31 cellular contexts compared by ENCODE assay signal in genomic region chr1:169886931-169887330, GRCh38.
"Had no signal": no experiment of that assay in that cellular context is flagged by ENCODE, and none has a peak within 500 bp of the region (broad histone marks: within the 10 kb centered on the region; RNA-seq: fewer than 3 reads in every experiment).

No MANE protein-coding gene starts in this region.

- H3K9me3 ChIP-seq: adrenal gland, esophagus muscularis mucosa, gastrocnemius medialis, heart right ventricle had no signal

- H3K27ac ChIP-seq: adrenal gland, brain microvascular endothelial cell, esophagus muscularis mucosa, foreskin keratinocyte, gastrocnemius medialis, heart right ventricle, WERI-Rb-1 had no signal

- H3K4me3 ChIP-seq: adrenal gland, esophagus muscularis mucosa, gastrocnemius medialis, heart right ventricle had no signal

- ATAC-seq: activated CD4-positive, CD25-positive, alpha-beta regulatory T cell treated with anti-CD3 and anti-CD28 coated beads, Interleukin-2, amount 50 U/mL, for 24 hours; activated CD8-positive, alpha-beta memory T cell treated with anti-CD3 and anti-CD28 coated beads, Interleukin-2, amount 10 ng/mL, durations not matched to agents 7 days and 5 days; activated CD8-positive, alpha-beta T cell treated with anti-CD3 and anti-CD28 coated beads, Interleukin-2, amount 10 ng/mL, durations not matched to agents 7 days and 5 days; activated naive CD8-positive, alpha-beta T cell treated with anti-CD3 and anti-CD28 coated beads, Interleukin-2, amount 50 U/mL, for 24 hours; effector memory CD8-positive, alpha-beta T cell; foreskin keratinocyte; gastrocnemius medialis; heart right ventricle had no signal

- H3K4me3 Mint-ChIP-seq: activated B cell treated with CpG ODN at 0.5 μM for 24 hours; activated CD4-positive, alpha-beta memory T cell treated with anti-CD3 and anti-CD28 coated beads for 36 hours; activated CD8-positive, alpha-beta memory T cell treated with anti-CD3 and anti-CD28 coated beads, Interleukin-2, amount 10 ng/mL, durations not matched to agents 7 days and 5 days; activated CD8-positive, alpha-beta T cell treated with anti-CD3 and anti-CD28 coated beads, Interleukin-2, amount 10 ng/mL, durations not matched to agents 7 days and 5 days; activated naive CD4-positive, alpha-beta T cell treated with anti-CD3 and anti-CD28 coated beads for 36 hours; activated naive CD4-positive, alpha-beta T cell treated with anti-CD3 and anti-CD28 coated beads, Interleukin-2, amount 50 U/mL, for 24 hours; activated naive CD8-positive, alpha-beta T cell treated with anti-CD3 and anti-CD28 coated beads for 36 hours; activated naive CD8-positive, alpha-beta T cell treated with anti-CD3 and anti-CD28 coated beads, Interleukin-2, amount 50 U/mL, for 24 hours; activated T-helper 1 cell treated with anti-CD3 and anti-CD28 coated beads, Interleukin-12 subunit alpha, Interleukin-12 subunit beta, Interleukin-2, Interleukin-4 antibody, amounts not matched to agents 30 ng/mL and 10 ng/mL and 1 ng/mL, durations not matched to agents 14 hours and 24 hours and 36 hours; effector memory CD8-positive, alpha-beta T cell had no signal

- H3K27me3 Mint-ChIP-seq: activated B cell treated with CpG ODN at 0.5 μM for 24 hours; activated CD4-positive, alpha-beta memory T cell treated with anti-CD3 and anti-CD28 coated beads for 36 hours; activated CD8-positive, alpha-beta memory T cell treated with anti-CD3 and anti-CD28 coated beads, Interleukin-2, amount 10 ng/mL, durations not matched to agents 7 days and 5 days; activated naive CD4-positive, alpha-beta T cell treated with anti-CD3 and anti-CD28 coated beads, Interleukin-2, amount 50 U/mL, for 24 hours; activated naive CD8-positive, alpha-beta T cell treated with anti-CD3 and anti-CD28 coated beads for 36 hours; activated naive CD8-positive, alpha-beta T cell treated with anti-CD3 and anti-CD28 coated beads, Interleukin-2, amount 50 U/mL, for 24 hours; effector memory CD8-positive, alpha-beta T cell had no signal

- H3K36me3 ChIP-seq: WERI-Rb-1 had no signal

- H3K27ac Mint-ChIP-seq: activated B cell treated with CpG ODN at 0.5 μM for 24 hours; activated CD4-positive, alpha-beta memory T cell treated with anti-CD3 and anti-CD28 coated beads for 36 hours; activated CD8-positive, alpha-beta memory T cell treated with anti-CD3 and anti-CD28 coated beads, Interleukin-2, amount 10 ng/mL, durations not matched to agents 7 days and 5 days; activated CD8-positive, alpha-beta T cell treated with anti-CD3 and anti-CD28 coated beads, Interleukin-2, amount 10 ng/mL, durations not matched to agents 7 days and 5 days; activated naive CD4-positive, alpha-beta T cell treated with anti-CD3 and anti-CD28 coated beads for 36 hours; activated naive CD4-positive, alpha-beta T cell treated with anti-CD3 and anti-CD28 coated beads, Interleukin-2, amount 50 U/mL, for 24 hours; activated naive CD8-positive, alpha-beta T cell treated with anti-CD3 and anti-CD28 coated beads for 36 hours; activated naive CD8-positive, alpha-beta T cell treated with anti-CD3 and anti-CD28 coated beads, Interleukin-2, amount 50 U/mL, for 24 hours; activated T-helper 1 cell treated with anti-CD3 and anti-CD28 coated beads, Interleukin-12 subunit alpha, Interleukin-12 subunit beta, Interleukin-2, Interleukin-4 antibody, amounts not matched to agents 30 ng/mL and 10 ng/mL and 1 ng/mL, durations not matched to agents 14 hours and 24 hours and 36 hours; activated T-helper 2 cell treated with anti-CD3 and anti-CD28 coated beads, Interferon-gamma antibody, Interleukin-2, Interleukin-4, amounts not matched to agents 10 μg/mL and 5 μg/mL and 100 μg/mL, durations not matched to agents 14 hours and 24 hours and 36 hours; effector memory CD8-positive, alpha-beta T cell had no signal

- DNase-seq: activated B cell treated with CpG ODN at 0.5 μM for 24 hours; activated CD4-positive, alpha-beta memory T cell treated with anti-CD3 and anti-CD28 coated beads for 36 hours; activated CD4-positive, alpha-beta T cell treated with anti-CD3 and anti-CD28 coated beads for 48 hours; activated CD8-positive, alpha-beta memory T cell treated with anti-CD3 and anti-CD28 coated beads, Interleukin-2, amount 10 ng/mL, durations not matched to agents 7 days and 5 days; activated CD8-positive, alpha-beta memory T cell treated with anti-CD3 and anti-CD28 coated beads, Interleukin-2, amount 50 U/mL, for 4 hours; activated CD8-positive, alpha-beta T cell treated with anti-CD3 and anti-CD28 coated beads, Interleukin-2, amount 10 ng/mL, durations not matched to agents 7 days and 5 days; activated effector memory CD4-positive, alpha-beta T cell treated with anti-CD3 and anti-CD28 coated beads, Interleukin-2, amount 50 U/mL, for 16 hours; activated naive CD4-positive, alpha-beta T cell treated with anti-CD3 and anti-CD28 coated beads for 36 hours; activated naive CD8-positive, alpha-beta T cell treated with anti-CD3 and anti-CD28 coated beads for 36 hours; activated naive CD8-positive, alpha-beta T cell treated with anti-CD3 and anti-CD28 coated beads, Interleukin-2, amount 50 U/mL, for 24 hours; activated T-cell treated with anti-CD3 and anti-CD28 coated beads, Interleukin-2, amount 50 U/mL, for 1 hour; activated T-cell treated with anti-CD3 and anti-CD28 coated beads, Interleukin-2, amount 50 U/mL, for 48 hours; adrenal gland; anterior cingulate cortex; brain microvascular endothelial cell; caudate nucleus; cortex of kidney; dermis blood vessel endothelial cell; effector CD4-positive, alpha-beta T cell; effector memory CD8-positive, alpha-beta T cell; erythroblast; foreskin keratinocyte; gastrocnemius medialis; heart right ventricle; T-helper 2 cell; WERI-Rb-1 had no signal

- H3K27me3 ChIP-seq: adrenal gland, brain microvascular endothelial cell, esophagus muscularis mucosa, foreskin keratinocyte, gastrocnemius medialis, heart right ventricle had no signal

- H3K9me3 Mint-ChIP-seq: activated B cell treated with CpG ODN at 0.5 μM for 24 hours; activated CD4-positive, alpha-beta memory T cell treated with anti-CD3 and anti-CD28 coated beads for 36 hours; activated naive CD4-positive, alpha-beta T cell treated with anti-CD3 and anti-CD28 coated beads for 36 hours; activated naive CD4-positive, alpha-beta T cell treated with anti-CD3 and anti-CD28 coated beads, Interleukin-2, amount 50 U/mL, for 24 hours; activated naive CD8-positive, alpha-beta T cell treated with anti-CD3 and anti-CD28 coated beads for 36 hours; activated naive CD8-positive, alpha-beta T cell treated with anti-CD3 and anti-CD28 coated beads, Interleukin-2, amount 50 U/mL, for 24 hours; activated T-helper 1 cell treated with anti-CD3 and anti-CD28 coated beads, Interleukin-12 subunit alpha, Interleukin-12 subunit beta, Interleukin-2, Interleukin-4 antibody, amounts not matched to agents 30 ng/mL and 10 ng/mL and 1 ng/mL, durations not matched to agents 14 hours and 24 hours and 36 hours; activated T-helper 2 cell treated with anti-CD3 and anti-CD28 coated beads, Interferon-gamma antibody, Interleukin-2, Interleukin-4, amounts not matched to agents 10 μg/mL and 5 μg/mL and 100 μg/mL, durations not matched to agents 14 hours and 24 hours and 36 hours; effector memory CD8-positive, alpha-beta T cell had no signal
